9 cellular contexts compared by ENCODE assay signal in genomic region chr15:63194291-63194681, GRCh38. TPM values are rescaled to one million over a fixed set of nuclear protein-coding genes. Genes with fewer than 3 reads are reported as not detected.
A peak's percentile ranks its signal among the peaks of the same experiment; 100 is the strongest.
DNase-seq lines count a peak whose midpoint lies in the region; ATAC-seq and TF ChIP-seq lines count a peak whose summit lies in the region.
"Had no signal": no experiment of that assay in that cellular context is flagged by ENCODE, and none has a peak within 500 bp of the region (broad histone marks: within the 10 kb centered on the region; RNA-seq: fewer than 3 reads in every experiment).

No MANE protein-coding gene starts in this region.

- H3K27me3 ChIP-seq in hepatocyte (no peaks in the 10 kb centered on the region), suprapubic skin (no peaks in the 10 kb centered on the region)

- TF ChIP-seq CTCF in hepatocyte (IDR thresholded peaks at IDR 0.05; ENCODE audit: poor library complexity) (no peak), suprapubic skin (IDR thresholded peaks at IDR 0.05) (no peak)

- H3K27ac Mint-ChIP-seq in activated T-cell treated with anti-CD3 and anti-CD28 coated beads, Interleukin-2, amount 50 U/mL, for 24 hours: peak overlapping the region; percentile 99
- H3K27ac Mint-ChIP-seq in T-helper 17 cell: peak overlapping the region; percentile 100

- no peaks in the 10 kb centered on the region for H3K9me3 Mint-ChIP-seq in activated T-cell treated with anti-CD3 and anti-CD28 coated beads, Interleukin-2, amount 50 U/mL, for 24 hours

- no peaks in the 10 kb centered on the region for H3K27me3 Mint-ChIP-seq in activated T-cell treated with anti-CD3 and anti-CD28 coated beads, Interleukin-2, amount 50 U/mL, for 24 hours
- H3K27me3 Mint-ChIP-seq in T-helper 17 cell: no peaks in the 10 kb centered on the region

- H2AFZ ChIP-seq in hepatocyte: no peak overlapping the region

- H3K36me3 Mint-ChIP-seq in activated T-cell treated with anti-CD3 and anti-CD28 coated beads, Interleukin-2, amount 50 U/mL, for 24 hours (ENCODE audit: low read depth): peaks cover 75% of the 10 kb centered on the region
- peaks cover 11% of the 10 kb centered on the region for H3K36me3 Mint-ChIP-seq in T-helper 17 cell (ENCODE audit: low read depth)

- no peak for TF ChIP-seq EP300 in suprapubic skin (IDR thresholded peaks at IDR 0.05)

- H3K9me3 ChIP-seq in T-helper 17 cell (ENCODE audit: control insufficient read depth, low read length, poor library complexity, severe bottlenecking): no peaks in the 10 kb centered on the region
- no peaks in the 10 kb centered on the region for H3K9me3 ChIP-seq in hepatocyte (ENCODE audit: low read depth)
- H3K9me3 ChIP-seq in suprapubic skin: no peaks in the 10 kb centered on the region

- H3K36me3 ChIP-seq in hepatocyte (replicated peaks; ENCODE audit: insufficient read depth, low read depth) (no peaks in the 10 kb centered on the region), suprapubic skin (no peaks in the 10 kb centered on the region)

- no peaks in the 10 kb centered on the region for H3K9me2 ChIP-seq in hepatocyte (replicated peaks; ENCODE audit: insufficient read depth)

- DNase-seq in activated T-cell treated with anti-CD3 and anti-CD28 coated beads, Interleukin-2, amount 50 U/mL, for 24 hours: no peak
- no peak for DNase-seq in activated T-cell treated with anti-CD3 and anti-CD28 coated beads, Interleukin-2, amount 50 U/mL, for 1 hour
- DNase-seq in T-helper 17 cell (no peak), hepatocyte (ENCODE audit: low spot score) (no peak), suprapubic skin (ENCODE audit: low spot score in 2 of 2) (no peak), HuH-7 (ENCODE audit: low spot score) (no peak)
- no peak for DNase-seq in stimulated activated CD4-positive, alpha-beta T cell treated with anti-CD3 and anti-CD28 coated beads, Interleukin-4, amount 100 ng/mL, for 1 hour
- DNase-seq: Right ventricle myocardium superior had no signal

- H3K79me2 ChIP-seq in hepatocyte: peaks cover 83% of the 10 kb centered on the region

- no peak overlapping the region for H3K4me3 ChIP-seq in hepatocyte
- H3K4me3 ChIP-seq in suprapubic skin: no peak overlapping the region

- ATAC-seq in T-helper 17 cell: no peak
- no peak for ATAC-seq in HG03469 (IDR thresholded peaks at IDR 0.05; ENCODE audit: unreplicated experiment)

- H3K4me2 ChIP-seq in hepatocyte: peak overlapping the region; percentile 21

- no peak overlapping the region for H3K27ac ChIP-seq in hepatocyte
- H3K27ac ChIP-seq in suprapubic skin: peak overlapping the region; percentile 64

- H3K4me1 Mint-ChIP-seq in activated T-cell treated with anti-CD3 and anti-CD28 coated beads, Interleukin-2, amount 50 U/mL, for 24 hours (ENCODE audit: low read depth): peaks cover 82% of the 10 kb centered on the region
- peaks cover 71% of the 10 kb centered on the region for H3K4me1 Mint-ChIP-seq in T-helper 17 cell

- H3K4me1 ChIP-seq in hepatocyte (ENCODE audit: insufficient read depth): peaks cover 10% of the 10 kb centered on the region
- H3K4me1 ChIP-seq in suprapubic skin: peaks cover 80% of the 10 kb centered on the region

- 83% methylated on average over 4 of the region's 4 CpGs for WGBS in hepatocyte (ENCODE audit: low lambda C conversion rate, missing lambda C conversion rate)
- WGBS in suprapubic skin: 84% methylated on average over 4 of the region's 4 CpGs

- H3K4me3 Mint-ChIP-seq in activated T-cell treated with anti-CD3 and anti-CD28 coated beads, Interleukin-2, amount 50 U/mL, for 24 hours: peak overlapping the region; percentile 93
- H3K4me3 Mint-ChIP-seq in T-helper 17 cell: peak overlapping the region; percentile 100

- TF ChIP-seq POLR2A in suprapubic skin (IDR thresholded peaks at IDR 0.05): no peak

- H4K20me1 ChIP-seq in hepatocyte (ENCODE audit: insufficient read depth, poor library complexity, severe bottlenecking): no peaks in the 10 kb centered on the region

RNA-seq across cellular contexts. Expression of gene RAB8B, which starts 4.9 kb away (rescaled TPM):
- total RNA-seq in T-helper 17 cell (100 to 1,000 TPM in 1 of 2 donors, 10 to 100 TPM in 1; 78.1 to 108 TPM), hepatocyte (36.9 and 40.5 TPM in 2 replicates), suprapubic skin (10 to 100 TPM; 11.0 to 12.9 (median 12.5) TPM)
- polyA plus RNA-seq in hepatocyte: 11.7 and 16.4 TPM in 2 replicates

RNA-seq across cellular contexts. Expression of gene RPS27L, which starts 37.0 kb away (rescaled TPM):
- total RNA-seq in T-helper 17 cell (10 to 100 TPM; 49.8 to 64.2 TPM), hepatocyte (97.3 and 134 TPM in 2 replicates), suprapubic skin (10 to 100 TPM; 47.8 to 94.9 (median 51.5) TPM)
- 525 and 528 TPM in 2 replicates for polyA plus RNA-seq in hepatocyte
